Comparison of ENCODE assay signal across 10 cellular contexts in genomic region chr4:128601992-128602695, GRCh38.
A peak's percentile ranks its signal among the peaks of the same experiment; 100 is the strongest.
DNase-seq lines count a peak whose midpoint lies in the region; ATAC-seq, FAIRE-seq and TF ChIP-seq lines count a peak whose summit lies in the region.
"Had no signal": no experiment of that assay in that cellular context is flagged by ENCODE, and none has a peak within 500 bp of the region (broad histone marks: within the 10 kb centered on the region; RNA-seq: fewer than 3 reads in every experiment).

No MANE protein-coding gene starts in this region.

- H3K4me3 ChIP-seq in fibroblast of mammary gland (ENCODE audit: control insufficient read depth, low read depth, low read length) (no peak overlapping the region), neuronal stem cell (ENCODE audit: low read length in 2 of 2) (no peak overlapping the region), left lung (no peak overlapping the region)
- H3K4me3 ChIP-seq: BLaER1 treated with 17β-estradiol and CSF1 and Interleukin-3, amounts not matched to agents 10 nM and 100 nM had no signal

- H3K18ac ChIP-seq in neuronal stem cell (ENCODE audit: low read length), result no peak overlapping the region

- no peak overlapping the region for H2BK12ac ChIP-seq in neuronal stem cell (ENCODE audit: low read length)

- H3K27ac ChIP-seq in neuronal stem cell (replicated peaks; ENCODE audit: low read length) (no peak overlapping the region), left lung (peak overlapping the region in 1 of 2 donors; percentile 39)
- H3K27ac ChIP-seq: BLaER1 treated with 17β-estradiol and CSF1 and Interleukin-3, amounts not matched to agents 10 nM and 100 nM had no signal

- no peak for TF ChIP-seq CTCF in fibroblast of mammary gland (conservative IDR thresholded peaks at IDR 0.05; ENCODE audit: control insufficient read depth, insufficient read depth, low read depth, low read length)
- no peak for TF ChIP-seq CTCF in left lung (IDR thresholded peaks at IDR 0.05)

- H2BK5ac ChIP-seq in neuronal stem cell (ENCODE audit: low read length), result no peak overlapping the region

- H3K36me3 ChIP-seq in neuronal stem cell (replicated peaks in 1 of 2; ENCODE audit: control insufficient read depth in 2 of 2, insufficient read depth in 2 of 2, low read length in 2 of 2) (no peaks in the 10 kb centered on the region), left lung (no peaks in the 10 kb centered on the region)
- H3K36me3 ChIP-seq: BLaER1 treated with 17β-estradiol and CSF1 and Interleukin-3, amounts not matched to agents 10 nM and 100 nM had no signal

- no peak overlapping the region for H2BK120ac ChIP-seq in neuronal stem cell (ENCODE audit: low read depth, low read length)

- ATAC-seq in left lung (no peak), HG03469 (IDR thresholded peaks at IDR 0.05; ENCODE audit: unreplicated experiment) (no peak), T-helper 17 cell (no peak)
- ATAC-seq: T-cell had no signal

- H3K4me1 Mint-ChIP-seq in T-helper 17 cell, result peaks cover 5% of the 10 kb centered on the region

- no peak overlapping the region for H3K14ac ChIP-seq in neuronal stem cell (ENCODE audit: low read length)

- H3K9me3 ChIP-seq in neuronal stem cell (replicated peaks in 1 of 2; ENCODE audit: control insufficient read depth in 2 of 2, insufficient read depth in 1 of 2, low read depth in 1 of 2, low read length in 2 of 2) (peaks cover 0 to 3% of the 10 kb centered on the region in 2 donors), left lung (no peaks in the 10 kb centered on the region), T-helper 17 cell (ENCODE audit: control insufficient read depth, low read length, poor library complexity, severe bottlenecking) (no peaks in the 10 kb centered on the region)
- H3K9me3 ChIP-seq: BLaER1 treated with 17β-estradiol and CSF1 and Interleukin-3, amounts not matched to agents 10 nM and 100 nM had no signal

- H3K4me2 ChIP-seq in neuronal stem cell (ENCODE audit: insufficient read depth, low read length, poor library complexity, severe bottlenecking), result no peak overlapping the region
- H3K4me2 ChIP-seq: BLaER1 treated with 17β-estradiol and CSF1 and Interleukin-3, amounts not matched to agents 10 nM and 100 nM had no signal

- peaks cover 54% of the 10 kb centered on the region for H3K27me3 Mint-ChIP-seq in T-helper 17 cell

- no peak overlapping the region for H4K8ac ChIP-seq in neuronal stem cell (ENCODE audit: low read depth, low read length)

- H3K23ac ChIP-seq in neuronal stem cell (ENCODE audit: low read depth, low read length, poor library complexity), result no peak overlapping the region

- no CpG with 5 or more reads among the region's 1 CpG for WGBS in neuronal stem cell (ENCODE audit: extremely low coverage in 2 of 2, insufficient read length in 2 of 2, insufficient replicate concordance in 1 of 2), 2 donors

- no peaks in the 10 kb centered on the region for H3K27me3 ChIP-seq in neuronal stem cell (ENCODE audit: control insufficient read depth in 3 of 3, insufficient read depth in 3 of 3, low read depth in 1 of 3, low read length in 3 of 3)
- H3K27me3 ChIP-seq in left lung, result no peaks in the 10 kb centered on the region
- H3K27me3 ChIP-seq: BLaER1 treated with 17β-estradiol and CSF1 and Interleukin-3, amounts not matched to agents 10 nM and 100 nM had no signal

- intact Hi-C loops in left lung (cut with DNase I), result no loop called here

- peak; percentile 27 for DNase-seq in Ammon's horn (ENCODE audit: low spot score)
- DNase-seq in RCC 7860 (ENCODE audit: low spot score), result peak; percentile 9
- DNase-seq in fibroblast of mammary gland (ENCODE audit: low read depth), result peak; percentile 83
- DNase-seq in neuronal stem cell (ENCODE audit: low spot score), result no peak
- DNase-seq in left lung, result no peak
- DNase-seq in AG08396 (ENCODE audit: low spot score), result no peak
- DNase-seq in T-helper 17 cell, result no peak
- DNase-seq: T-cell had no signal

- no peak overlapping the region for H3K27ac Mint-ChIP-seq in T-helper 17 cell
- H3K27ac Mint-ChIP-seq: T-cell had no signal

- H2BK15ac ChIP-seq in neuronal stem cell (ENCODE audit: low read length), result no peak overlapping the region

- H3K4me1 ChIP-seq in neuronal stem cell (ENCODE audit: control insufficient read depth in 2 of 2, insufficient read depth in 1 of 2, low read depth in 1 of 2, low read length in 2 of 2) (peaks cover 18 to 22% of the 10 kb centered on the region in 2 donors), left lung (peaks cover 15 to 18% of the 10 kb centered on the region in 2 donors)

- H3K79me1 ChIP-seq in neuronal stem cell (ENCODE audit: low read depth, low read length), result no peaks in the 10 kb centered on the region

- H3K4me3 Mint-ChIP-seq in T-helper 17 cell, result no peak overlapping the region
- H3K4me3 Mint-ChIP-seq: T-cell had no signal

- H3K4ac ChIP-seq in neuronal stem cell (ENCODE audit: low read length), result no peak overlapping the region

- H3K9ac ChIP-seq in neuronal stem cell (ENCODE audit: low read depth, low read length, poor library complexity), result no peak overlapping the region
- H3K9ac ChIP-seq: BLaER1 treated with 17β-estradiol and CSF1 and Interleukin-3, amounts not matched to agents 10 nM and 100 nM had no signal

- H3K36me3 Mint-ChIP-seq in T-helper 17 cell (ENCODE audit: low read depth), result peaks cover 3% of the 10 kb centered on the region
- H3K36me3 Mint-ChIP-seq: T-cell had no signal

- no peak overlapping the region for H4K91ac ChIP-seq in neuronal stem cell (ENCODE audit: low read depth, low read length, poor library complexity)

- FAIRE-seq in RCC 7860 (lab: Jason Lieb, UNC), result no peak

- H2AK5ac ChIP-seq in neuronal stem cell (ENCODE audit: low read depth, low read length), result no peak overlapping the region

- H2AFZ ChIP-seq in neuronal stem cell (ENCODE audit: low read length), result peak overlapping the region; percentile 74

Comparison
In these comparisons a context has a peak if more than half of its experiments do, and no peak if none do; other contexts are left out.
1. DNase-seq: peak in Ammon's horn (single experiment), RCC 7860 (single experiment) and fibroblast of mammary gland (single experiment); none in neuronal stem cell (single experiment), left lung (0 of 2), AG08396 (single experiment) and T-helper 17 cell (0 of 3).